Comparison of ENCODE assay signal across 8 cellular contexts in the genomic region with DNA sequence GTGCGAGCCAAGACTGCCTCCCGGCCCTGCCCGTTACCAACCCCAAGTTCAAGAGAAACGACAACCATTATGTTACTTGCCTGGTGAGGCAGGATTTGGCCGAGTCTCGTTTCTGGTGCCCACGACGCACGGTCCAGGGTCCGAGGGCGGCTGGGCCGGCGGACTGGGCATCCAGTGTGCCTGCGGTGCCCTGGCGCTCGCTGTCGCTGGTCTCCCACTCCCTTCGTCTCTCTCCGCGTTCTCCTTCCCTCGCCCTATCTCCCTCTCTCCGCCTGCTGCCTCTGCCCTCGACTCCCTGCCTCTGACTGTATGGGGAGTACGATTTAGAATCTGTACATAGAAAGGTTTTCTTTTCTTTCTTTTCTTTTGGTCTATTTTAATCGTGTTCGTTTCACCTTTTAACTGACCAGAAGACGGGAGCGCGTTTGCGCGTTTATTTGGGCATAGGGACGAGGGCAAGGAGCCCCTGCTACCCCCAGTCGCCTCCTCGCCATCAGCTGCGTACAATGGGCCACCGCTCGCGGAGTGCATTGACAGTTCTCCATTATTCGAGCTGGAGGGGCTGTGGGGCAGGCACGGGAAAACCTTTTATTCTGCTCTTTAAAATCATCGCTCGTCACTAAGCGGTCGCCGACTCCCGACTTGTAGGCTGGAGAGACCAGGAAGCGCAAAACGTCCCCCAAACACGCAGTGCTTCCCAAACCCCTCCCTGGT. TPM values are rescaled to one million over a fixed set of nuclear protein-coding genes. Genes with fewer than 3 reads are reported as not detected.
A peak's percentile ranks its signal among the peaks of the same experiment; 100 is the strongest.
DNase-seq lines count a peak whose midpoint lies in the region; ATAC-seq, FAIRE-seq and TF ChIP-seq lines count a peak whose summit lies in the region.

No MANE protein-coding gene starts in this region.

- intact Hi-C loops in pancreas (cut with DNase I), result no loop called here

- no peak for FAIRE-seq in pancreas (lab: Jason Lieb, UNC)

- H3K4me1 ChIP-seq in RWPE2 (ENCODE audit: insufficient read depth, poor library complexity, severe bottlenecking) (no peaks in the 10 kb centered on the region), pancreas (peaks cover 0 to 5% (median 0%) of the 10 kb centered on the region in 3 donors)

- DNase-seq in NCI-H510A treated with DMSO at 0.1 percent for 48 hours (lab: John Stamatoyannopoulos, UW), result peak; percentile 4
- DNase-seq in NCI-H510A (lab: John Stamatoyannopoulos, UW), result no peak
- no peak for DNase-seq in RWPE2 (ENCODE audit: low spot score)
- peak; percentile 56 for DNase-seq in fibroblast of mammary gland (ENCODE audit: low read depth)
- peak in 2 of 6 donors; percentile 61 to 63 for DNase-seq in pancreas
- DNase-seq in foreskin melanocyte, result no peak

- ATAC-seq in RWPE2 (ENCODE audit: low read depth) (peak; percentile 21; the same call in 2 of the 3 replicates), pancreas (peak in 3 of 4 donors; percentile 17 to 19 (median 17)), GM21390 (IDR thresholded peaks at IDR 0.05; ENCODE audit: unreplicated experiment) (no peak), GM19328 (IDR thresholded peaks at IDR 0.05; ENCODE audit: unreplicated experiment) (no peak)

- H3K27ac ChIP-seq in RWPE2 (ENCODE audit: poor library complexity, severe bottlenecking), result peak overlapping the region; percentile 7
- H3K27ac ChIP-seq in pancreas, result peak overlapping the region in 2 of 4 donors; percentile 36 to 53

- no peak for TF ChIP-seq CTCF in RWPE2 (IDR thresholded peaks at IDR 0.05; ENCODE audit: poor library complexity, severe bottlenecking)
- no peak for TF ChIP-seq CTCF in fibroblast of mammary gland (conservative IDR thresholded peaks at IDR 0.05; ENCODE audit: control insufficient read depth, insufficient read depth, low read depth, low read length)
- TF ChIP-seq CTCF in pancreas (IDR thresholded peaks at IDR 0.05), result no peak

- H3K27me3 ChIP-seq in RWPE2 (ENCODE audit: insufficient read depth, poor library complexity, severe bottlenecking) (peaks cover 4% of the 10 kb centered on the region), pancreas (no peaks in the 10 kb centered on the region)

- H3K9me3 ChIP-seq in RWPE2 (ENCODE audit: severe bottlenecking), result no peaks in the 10 kb centered on the region
- no peaks in the 10 kb centered on the region for H3K9me3 ChIP-seq in pancreas

- H3K4me3 ChIP-seq in RWPE2 (ENCODE audit: severe bottlenecking) (peak overlapping the region; percentile 91), fibroblast of mammary gland (ENCODE audit: control insufficient read depth, low read depth, low read length) (peak overlapping the region; percentile 85), pancreas (peak overlapping the region; percentile 32 to 60 (median 48))

- 2% methylated on average over 47 to 49 of the region's 49 CpGs for WGBS in pancreas, 2 donors

- H3K36me3 ChIP-seq in RWPE2 (ENCODE audit: low read depth), result no peaks in the 10 kb centered on the region
- H3K36me3 ChIP-seq in pancreas, result no peaks in the 10 kb centered on the region

RNA-seq across cellular contexts. Expression of gene NR2F1-AS1, which starts 0.5 kb away (rescaled TPM):
- 1 to 10 TPM in 5 of 6 donors, under 1 TPM in 1; 0.65 to 2.7 (median 2.0) TPM for total RNA-seq in pancreas
- 1 to 10 TPM; 3.1 to 4.4 TPM for polyA plus RNA-seq in pancreas

RNA-seq across cellular contexts. Expression of gene NR2F1, which starts 2.5 kb away (rescaled TPM):
- 1 to 10 TPM; 1.4 to 8.1 (median 5.6) TPM for total RNA-seq in pancreas
- polyA plus RNA-seq in pancreas, result 1 to 10 TPM; 4.3 to 4.4 TPM

Comparison
In these comparisons a context has a peak if more than half of its experiments do, and no peak if none do; other contexts are left out.
1. DNase-seq: peak in NCI-H510A treated with DMSO at 0.1 percent for 48 hours (single experiment) and fibroblast of mammary gland (single experiment); none in NCI-H510A (single experiment), RWPE2 (single experiment) and foreskin melanocyte (single experiment).
2. ATAC-seq: peak in RWPE2 (single experiment) and pancreas (3 of 4); none in GM21390 (single experiment) and GM19328 (single experiment).
3. Peak in every context shown above with its lines, with median percentiles within 50 percentile points of each other: H3K4me3 ChIP-seq.